In genomic region chr2:217954469-217954868, GRCh38 we compare ENCODE assay signal across 15 cellular contexts. TPM values are rescaled to one million over a fixed set of nuclear protein-coding genes. Genes with fewer than 3 reads are reported as not detected.
DNase-seq lines count a peak whose midpoint lies in the region; ATAC-seq and TF ChIP-seq lines count a peak whose summit lies in the region.
"Had no signal": no experiment of that assay in that cellular context is flagged by ENCODE, and none has a peak within 500 bp of the region (broad histone marks: within the 10 kb centered on the region; RNA-seq: fewer than 3 reads in every experiment).

No MANE protein-coding gene starts in this region.

- no peak for TF ChIP-seq CTCF in SK-N-SH (IDR thresholded peaks at IDR 0.05)
- TF ChIP-seq CTCF in nephron (IDR thresholded peaks at IDR 0.05; ENCODE audit: unreplicated experiment in 3 of 3): no peak
- TF ChIP-seq CTCF in upper lobe of left lung (IDR thresholded peaks at IDR 0.05): no peak

- DNase-seq in SK-N-SH (no peak), upper lobe of left lung (no peak), epidermal melanocyte (ENCODE audit: insufficient read length, low spot score) (no peak)
- DNase-seq: activated CD4-positive, alpha-beta T cell treated with anti-CD3 and anti-CD28 coated beads, Interleukin-2, amount 50 U/mL, for 4 hours; activated gamma-delta T cell treated with Interleukin-2 at 50 U/mL for 16 hours; Calu3; KBM-7; NCI-H2107; T1000 had no signal

- H3K27me3 ChIP-seq in SK-N-SH (ENCODE audit: insufficient read depth) (no peaks in the 10 kb centered on the region), upper lobe of left lung (no peaks in the 10 kb centered on the region)

- H3K4me1 Mint-ChIP-seq in nephron: peaks cover 72% of the 10 kb centered on the region

- H2AFZ ChIP-seq in SK-N-SH (ENCODE audit: low read depth): no peak overlapping the region

- H3K4me3 ChIP-seq in SK-N-SH (ENCODE audit: low read depth in 2 of 2, low read length in 1 of 2) (no peak overlapping the region), upper lobe of left lung (no peak overlapping the region)

- no peaks in the 10 kb centered on the region for H3K9me3 Mint-ChIP-seq in nephron

- CTCF ChIA-PET in SK-N-SH (lab: Yijun Ruan, JAX): interaction anchor here (1.4 to 4.1 kb wide), 4 partner anchors 20 to 168 kb away, joined by 3 to 17 read pairs (median 9); no protein-coding TSS in a partner anchor

- H3K9me3 ChIP-seq in SK-N-SH (no peaks in the 10 kb centered on the region), upper lobe of left lung (no peaks in the 10 kb centered on the region)

- H3F3A ChIP-seq in SK-N-SH (replicated peaks; ENCODE audit: insufficient read depth): no peaks in the 10 kb centered on the region

- TF ChIP-seq EP300 in SK-N-SH (IDR thresholded peaks at IDR 0.05; ENCODE audit: borderline replicate concordance in 1 of 2, low read depth in 1 of 2, low read length in 1 of 2) (no peak), upper lobe of left lung (IDR thresholded peaks at IDR 0.05) (peak in 1 of 4 donors; percentile 41)

- peaks cover 8% of the 10 kb centered on the region for H3K27me3 Mint-ChIP-seq in nephron (ENCODE audit: low read depth)

- H3K36me3 ChIP-seq in SK-N-SH (replicated peaks in 1 of 2; ENCODE audit: control insufficient read depth in 1 of 2, insufficient read depth in 2 of 2, low read length in 1 of 2): peaks cover 7% of the 10 kb centered on the region in 2 experiments
- no peaks in the 10 kb centered on the region for H3K36me3 ChIP-seq in upper lobe of left lung

- peaks cover 82% of the 10 kb centered on the region for H4K20me1 ChIP-seq in SK-N-SH (ENCODE audit: insufficient read depth)

- TF ChIP-seq RAD21 in SK-N-SH (IDR thresholded peaks at IDR 0.05; ENCODE audit: low read length): no peak

- H3K79me2 ChIP-seq in SK-N-SH (ENCODE audit: insufficient read depth): peaks cover 60% of the 10 kb centered on the region

- H3K27ac ChIP-seq in SK-N-SH (ENCODE audit: low read depth in 2 of 2, low read length in 1 of 2) (peak overlapping the region in 1 of 2 experiments; percentile 7; a peak in 1 of 4 replicates), upper lobe of left lung (peak overlapping the region; percentile 3 to 80 (median 72))
- H3K27ac ChIP-seq: epithelial cell of prostate had no signal

- H3K27ac Mint-ChIP-seq in nephron: peak overlapping the region; percentile 34 to 94 (median 37)

- H3K4me1 ChIP-seq in SK-N-SH (ENCODE audit: control insufficient read depth in 1 of 2, insufficient read depth in 2 of 2, low read depth in 1 of 2, low read length in 1 of 2) (peaks cover 3 to 47% of the 10 kb centered on the region in 2 experiments; a peak in 3 of 4 replicates), upper lobe of left lung (peaks cover 44 to 60% (median 50%) of the 10 kb centered on the region in 4 donors)

- ATAC-seq in SK-N-SH treated with all-trans-retinoic acid at 6 μM for 48 hours (no peak), esophagus mucosa (peak; percentile 24), upper lobe of left lung (ENCODE audit: low FRiP score in 2 of 2) (peak in 1 of 2 donors; percentile 23), GM19463 (IDR thresholded peaks at IDR 0.05; ENCODE audit: unreplicated experiment) (no peak), GM19452 (IDR thresholded peaks at IDR 0.05; ENCODE audit: unreplicated experiment) (no peak)

- no peak overlapping the region for H3K9ac ChIP-seq in SK-N-SH

- H3K4me2 ChIP-seq in SK-N-SH: no peak overlapping the region

- TF ChIP-seq POLR2A in upper lobe of left lung (IDR thresholded peaks at IDR 0.05): no peak

- H3K9me2 ChIP-seq in SK-N-SH: no peaks in the 10 kb centered on the region

- no peak overlapping the region for H3K4me3 Mint-ChIP-seq in nephron

- POLR2A ChIA-PET in SK-N-SH (lab: Yijun Ruan, JAX): interaction anchor here (1.8 kb wide), 1 partner anchor 11 kb away, joined by 5 read pairs; no protein-coding TSS in a partner anchor

- 85% methylated on average over 3 of the region's 3 CpGs for WGBS in SK-N-SH (ENCODE audit: low lambda C conversion rate)
- 17 to 42% methylated on average over 2 to 3 of the region's 3 CpGs for WGBS in upper lobe of left lung, 2 donors

- H3K36me3 Mint-ChIP-seq in nephron (ENCODE audit: low read depth): no peaks in the 10 kb centered on the region

TF ChIP-seq in SK-N-SH, 30 proteins besides CTCF, POLR2A, EP300 and RAD21:
- TF ChIP-seq GATA2 (CRISPR knock-in tag; IDR thresholded peaks at IDR 0.05) (peak; percentile 11; the same call in 1 of the 2 replicates), RXRA (IDR thresholded peaks at IDR 0.05; ENCODE audit: borderline replicate concordance, low read depth) (no peak)

TF ChIP-seq in SK-N-SH treated with all-trans-retinoic acid at 6 μM for 48 hours, 23 proteins besides CTCF, POLR2A, EP300 and RAD21:
- TF ChIP-seq RARB (CRISPR knock-in tag; IDR thresholded peaks at IDR 0.05) (no peak), GLIS3 (CRISPR knock-in tag; IDR thresholded peaks at IDR 0.05) (no peak), ARNTL (CRISPR knock-in tag; IDR thresholded peaks at IDR 0.05; ENCODE audit: borderline replicate concordance, low read depth) (no peak), SNAI2 (CRISPR knock-in tag; IDR thresholded peaks at IDR 0.05) (no peak), ZNF565 (CRISPR knock-in tag; conservative IDR thresholded peaks at IDR 0.05; ENCODE audit: low read depth) (no peak), TOX (CRISPR knock-in tag; IDR thresholded peaks at IDR 0.05; ENCODE audit: borderline replicate concordance) (no peak), CSDC2 (CRISPR knock-in tag; IDR thresholded peaks at IDR 0.05) (no peak), ESRRG (CRISPR knock-in tag; IDR thresholded peaks at IDR 0.05) (no peak), ZNF70 (CRISPR knock-in tag; IDR thresholded peaks at IDR 0.05) (no peak), ZFP30 (CRISPR knock-in tag; IDR thresholded peaks at IDR 0.05) (no peak), TSHZ2 (CRISPR knock-in tag; IDR thresholded peaks at IDR 0.05) (no peak), CSRNP3 (CRISPR knock-in tag; IDR thresholded peaks at IDR 0.05) (no peak), OSR1 (CRISPR knock-in tag; IDR thresholded peaks at IDR 0.05) (no peak)

RNA-seq across cellular contexts. Expression of gene TNS1, which starts 48.3 kb away (rescaled TPM):
- 10.5 and 12.1 TPM in 2 replicates for polyA plus RNA-seq in SK-N-SH (2012; rRNA removed)
- polyA plus RNA-seq in SK-N-SH (2012; cell fraction: cytosol; rRNA removed): 7.1 and 10.2 TPM in 2 replicates
- 34.1 and 40.8 TPM in 2 replicates for polyA plus RNA-seq in SK-N-SH (2012; cell fraction: nucleus; rRNA removed)
- total RNA-seq in esophagus mucosa (27.7 TPM), upper lobe of left lung (1,000 to 10,000 TPM in 1 of 6 donors, 100 to 1,000 TPM in 5; 325 to 1,095 (median 550) TPM)

Comparison
In these comparisons a context has a peak if more than half of its experiments do, and no peak if none do; other contexts are left out.
1. RNA of gene TNS1, which starts 48.3 kb away (total RNA-seq): 325 to 1,095 TPM in upper lobe of left lung; 27.7 TPM in esophagus mucosa (single experiment); every median in the first group is over 10 times any median in the second.